ENCODE assay signal across 17 cellular contexts in genomic region chr17:74132354-74132753, GRCh38.
DNase-seq lines count a peak whose midpoint lies in the region; ATAC-seq, FAIRE-seq and TF ChIP-seq lines count a peak whose summit lies in the region.
"Had no signal": no experiment of that assay in that cellular context is flagged by ENCODE, and none has a peak within 500 bp of the region (broad histone marks: within the 10 kb centered on the region; RNA-seq: fewer than 3 reads in every experiment).

No MANE protein-coding gene starts in this region.

- H3K27me3 ChIP-seq in MM.1S (replicated peaks; ENCODE audit: insufficient read depth, low read length) (peaks cover 82% of the 10 kb centered on the region), spleen (replicated peaks in 1 of 7) (peaks cover 0 to 87% (median 18%) of the 10 kb centered on the region in 7 donors), pancreas (no peaks in the 10 kb centered on the region)

- H3K4me2 ChIP-seq in MM.1S (ENCODE audit: low read depth, low read length), result peak overlapping the region; percentile 4; the same call in 1 of the 2 replicates

- no peaks in the 10 kb centered on the region for H3K79me2 ChIP-seq in MM.1S (ENCODE audit: low read length)

- intact Hi-C loops in spleen (cut with DNase I; ENCODE audit: low total_unique reads), result no loop called here
- intact Hi-C loops in pancreas (cut with DNase I), result no loop called here

- H3K9me3 Mint-ChIP-seq in brain, result peaks cover 4 to 11% (median 7%) of the 10 kb centered on the region in 5 experiments
- H3K9me3 Mint-ChIP-seq: CD4-positive, alpha-beta T cell had no signal

- H3K27ac ChIP-seq in MM.1S (ENCODE audit: low read length) (no peak overlapping the region), spleen (no peak overlapping the region), pancreas (no peak overlapping the region)

- WGBS in spleen, 5 donors, result 72 to 86% (median 75%) methylated on average over 6 of the region's 6 CpGs
- 62 to 65% methylated on average over 6 of the region's 6 CpGs for WGBS in pancreas, 2 donors

- no peaks in the 10 kb centered on the region for H4K20me1 ChIP-seq in MM.1S (ENCODE audit: insufficient read depth, low read length)

- no peak for TF ChIP-seq POLR2A in spleen (IDR thresholded peaks at IDR 0.05)

- no peaks in the 10 kb centered on the region for H3K36me3 Mint-ChIP-seq in brain

- no peak overlapping the region for H2AFZ ChIP-seq in MM.1S (ENCODE audit: low read length)

- H3K36me3 ChIP-seq in MM.1S (replicated peaks; ENCODE audit: insufficient read depth, low read length), result no peaks in the 10 kb centered on the region
- H3K36me3 ChIP-seq in spleen, result no peaks in the 10 kb centered on the region
- H3K36me3 ChIP-seq in pancreas, result no peaks in the 10 kb centered on the region

- ATAC-seq in pancreas, result no peak

- H3K9me2 ChIP-seq in MM.1S (replicated peaks; ENCODE audit: insufficient read depth, low read length), result no peaks in the 10 kb centered on the region

- no peaks in the 10 kb centered on the region for H3F3A ChIP-seq in MM.1S (ENCODE audit: insufficient read depth, low read length)

- H3K4me1 ChIP-seq in MM.1S (ENCODE audit: low read length) (peaks cover 4% of the 10 kb centered on the region), spleen (no peaks in the 10 kb centered on the region), pancreas (no peaks in the 10 kb centered on the region)

- no peak overlapping the region for H3K4me3 Mint-ChIP-seq in brain
- H3K4me3 Mint-ChIP-seq: B cell; CD4-positive, alpha-beta T cell; HFFc6 had no signal

- H3K27me3 Mint-ChIP-seq in brain, result peaks cover 4% of the 10 kb centered on the region

- H3K4me1 Mint-ChIP-seq in brain, result peaks cover 28% of the 10 kb centered on the region
- H3K4me1 Mint-ChIP-seq: B cell had no signal

- H3K4me3 ChIP-seq in MM.1S (ENCODE audit: low read length) (no peak overlapping the region), spleen (no peak overlapping the region), pancreas (no peak overlapping the region)

- H3K9me3 ChIP-seq in MM.1S (replicated peaks; ENCODE audit: insufficient read depth, low read length), result no peaks in the 10 kb centered on the region
- no peaks in the 10 kb centered on the region for H3K9me3 ChIP-seq in spleen
- no peaks in the 10 kb centered on the region for H3K9me3 ChIP-seq in pancreas

- DNase-seq in MM.1S (peak; percentile 12), mesenteric fat pad (ENCODE audit: low spot score) (peak; percentile 49), spleen (peak; percentile 1), pancreas (no peak), HTR-8/SVneo (ENCODE audit: insufficient read length, low spot score) (no peak)
- no peak for DNase-seq in activated CD8-positive, alpha-beta memory T cell treated with anti-CD3 and anti-CD28 coated beads, Interleukin-2, amount 50 U/mL, for 4 hours
- DNase-seq: C1 segment of cervical spinal cord; CD4-positive, alpha-beta T cell; GF-D8; HCEC 1CT; HFFc6 had no signal

- FAIRE-seq in pancreas (lab: Jason Lieb, UNC) (no peak), HTR-8/SVneo (lab: Jason Lieb, UNC) (no peak)
- FAIRE-seq: A204.1, D721Med, GM19239, H1 had no signal

- TF ChIP-seq CTCF in MM.1S (IDR thresholded peaks at IDR 0.05; ENCODE audit: low read length), result no peak
- no peak for TF ChIP-seq CTCF in brain (conservative IDR thresholded peaks at IDR 0.05)
- TF ChIP-seq CTCF in spleen (IDR thresholded peaks at IDR 0.05 in 8 of 11, conservative IDR thresholded peaks at IDR 0.05 in 3 of 11), result no peak
- no peak for TF ChIP-seq CTCF in pancreas (IDR thresholded peaks at IDR 0.05)

- H3K27ac Mint-ChIP-seq in brain, result peak overlapping the region in 3 of 5 experiments; percentile 6 to 32 (median 15)
- H3K27ac Mint-ChIP-seq: B cell; CD4-positive, alpha-beta T cell; HFFc6 had no signal

- no peak overlapping the region for H3K9ac ChIP-seq in MM.1S (ENCODE audit: low read length)

Comparison
In these comparisons a context has a peak if more than half of its experiments do, and no peak if none do; other contexts are left out.
1. DNase-seq: peak in MM.1S (single experiment), mesenteric fat pad (single experiment) and spleen (single experiment); none in pancreas (0 of 6), HTR-8/SVneo (single experiment) and activated CD8-positive, alpha-beta memory T cell treated with anti-CD3 and anti-CD28 coated beads, Interleukin-2, amount 50 U/mL, for 4 hours (single experiment).